In the genomic region with DNA sequence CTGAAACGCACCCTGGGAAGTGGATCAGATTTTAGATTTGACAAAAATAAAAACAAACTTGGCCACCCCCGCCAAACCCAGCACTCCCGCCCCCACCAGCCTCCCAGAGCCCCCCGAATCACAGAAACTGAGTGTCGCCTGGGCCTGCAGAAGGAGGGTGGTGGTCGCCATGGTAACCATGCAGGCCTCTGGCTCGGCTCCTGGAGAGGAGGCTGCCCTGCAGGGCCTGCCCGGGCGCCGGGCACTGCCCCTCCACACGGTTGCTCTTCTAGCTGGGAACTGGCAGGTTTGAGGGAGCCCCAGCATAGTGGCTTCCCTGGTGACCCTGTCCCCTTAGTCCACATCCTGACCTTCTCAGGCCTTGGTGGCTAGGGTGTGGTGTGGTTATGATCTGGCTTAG, we compare ENCODE assay signal across 1 cellular context.
TF ChIP-seq lines count a peak whose summit lies in the region.

No MANE protein-coding gene starts in this region.

TF ChIP-seq in GM23338, 12 proteins besides CTCF, POLR2A, EP300 and RAD21 (continued from another document):
- TF ChIP-seq STAT1 (IDR thresholded peaks at IDR 0.05; ENCODE audit: unreplicated experiment) (no peak), NANOG (IDR thresholded peaks at IDR 0.05; ENCODE audit: borderline replicate concordance) (no peak)
